ENCODE assay signal across 17 cellular contexts in genomic region chr17:42058018-42058417, GRCh38. TPM values are rescaled to one million over a fixed set of nuclear protein-coding genes. Genes with fewer than 3 reads are reported as not detected.
DNase-seq lines count a peak whose midpoint lies in the region; ATAC-seq and TF ChIP-seq lines count a peak whose summit lies in the region.
"Had no signal": no experiment of that assay in that cellular context is flagged by ENCODE, and none has a peak within 500 bp of the region (broad histone marks: within the 10 kb centered on the region; RNA-seq: fewer than 3 reads in every experiment).

No MANE protein-coding gene starts in this region.

- no peak overlapping the region for H3K4me3 ChIP-seq in WERI-Rb-1 (ENCODE audit: low read depth, low read length)
- H3K4me3 ChIP-seq: BLaER1 treated with 17β-estradiol and CSF1 and Interleukin-3, amounts not matched to agents 10 nM and 100 nM had no signal

- no peaks in the 10 kb centered on the region for H3K27me3 ChIP-seq in WERI-Rb-1 (ENCODE audit: insufficient read depth, low read depth, severe bottlenecking)

- no peak for TF ChIP-seq CTCF in WERI-Rb-1 (IDR thresholded peaks at IDR 0.05; ENCODE audit: low read depth, low read length)

- ATAC-seq in GM18873 (IDR thresholded peaks at IDR 0.05; ENCODE audit: low FRiP score, unreplicated experiment): no peak

- H3K36me3 ChIP-seq in KOPT-K1 (ENCODE audit: insufficient read depth, low read length): no peaks in the 10 kb centered on the region
- H3K36me3 ChIP-seq in WERI-Rb-1: no peaks in the 10 kb centered on the region
- H3K36me3 ChIP-seq: BLaER1 treated with 17β-estradiol and CSF1 and Interleukin-3, amounts not matched to agents 10 nM and 100 nM had no signal

- H3K27ac ChIP-seq in KOPT-K1 (ENCODE audit: low read depth, low read length, poor library complexity, severe bottlenecking): peak overlapping the region; percentile 90
- no peak overlapping the region for H3K27ac ChIP-seq in WERI-Rb-1
- H3K27ac ChIP-seq: BLaER1 treated with 17β-estradiol and CSF1 and Interleukin-3, amounts not matched to agents 10 nM and 100 nM had no signal

- H3K9me3 ChIP-seq in KOPT-K1 (ENCODE audit: insufficient read depth, low read length, poor library complexity, severe bottlenecking) (no peaks in the 10 kb centered on the region), WERI-Rb-1 (ENCODE audit: severe bottlenecking) (no peaks in the 10 kb centered on the region)
- H3K9me3 ChIP-seq: BLaER1 treated with 17β-estradiol and CSF1 and Interleukin-3, amounts not matched to agents 10 nM and 100 nM had no signal

- DNase-seq in NCI-H1694 treated with DMSO at 0.1 percent for 48 hours (lab: John Stamatoyannopoulos, UW) (peak; percentile 11), NCI-H1694 (lab: John Stamatoyannopoulos, UW) (no peak), WERI-Rb-1 (peak; percentile 41), retina (peak; percentile 24), A172 (ENCODE audit: low spot score) (no peak)
- DNase-seq: 8988T; ACHN; Calu3; CD4-positive, CD25-positive, alpha-beta regulatory T cell; DMS153; DMS79 treated with DMSO at 0.1 percent for 48 hours; EL; GOT3; HCEC 1CT had no signal

RNA-seq across cellular contexts. Expression of gene C17orf113, which starts 7.6 kb away (rescaled TPM):
- total RNA-seq in A172 (2014; rRNA removed; shearing (Covaris generic)): not detected in 2 replicates

RNA-seq across cellular contexts. Expression of gene NKIRAS2, which starts 38.1 kb away (rescaled TPM):
- 48.6 and 51.8 TPM in 2 replicates for total RNA-seq in A172 (2014; rRNA removed; shearing (Covaris generic))

RNA-seq across cellular contexts. Expression of gene ZNF385C, which starts 40.3 kb away (rescaled TPM):
- not detected in 2 replicates for total RNA-seq in A172 (2014; rRNA removed; shearing (Covaris generic))
- total RNA-seq: CD4-positive, CD25-positive, alpha-beta regulatory T cell had no signal

RNA-seq across cellular contexts. Expression of gene DNAJC7, which starts 40.8 kb away (rescaled TPM):
- total RNA-seq in A172 (2014; rRNA removed; shearing (Covaris generic)): 118 and 132 TPM in 2 replicates

RNA-seq across cellular contexts. Expression of gene DHX58, which starts 54.5 kb away (rescaled TPM):
- total RNA-seq in A172 (2014; rRNA removed; shearing (Covaris generic)): 7.8 and 10.0 TPM in 2 replicates

Comparison
In these comparisons a context has a peak if more than half of its experiments do, and no peak if none do; other contexts are left out.
1. DNase-seq: peak in NCI-H1694 treated with DMSO at 0.1 percent for 48 hours (single experiment), WERI-Rb-1 (single experiment) and retina (single experiment); none in NCI-H1694 (single experiment) and A172 (single experiment).